1 cellular context compared by ENCODE assay signal in the genomic region with DNA sequence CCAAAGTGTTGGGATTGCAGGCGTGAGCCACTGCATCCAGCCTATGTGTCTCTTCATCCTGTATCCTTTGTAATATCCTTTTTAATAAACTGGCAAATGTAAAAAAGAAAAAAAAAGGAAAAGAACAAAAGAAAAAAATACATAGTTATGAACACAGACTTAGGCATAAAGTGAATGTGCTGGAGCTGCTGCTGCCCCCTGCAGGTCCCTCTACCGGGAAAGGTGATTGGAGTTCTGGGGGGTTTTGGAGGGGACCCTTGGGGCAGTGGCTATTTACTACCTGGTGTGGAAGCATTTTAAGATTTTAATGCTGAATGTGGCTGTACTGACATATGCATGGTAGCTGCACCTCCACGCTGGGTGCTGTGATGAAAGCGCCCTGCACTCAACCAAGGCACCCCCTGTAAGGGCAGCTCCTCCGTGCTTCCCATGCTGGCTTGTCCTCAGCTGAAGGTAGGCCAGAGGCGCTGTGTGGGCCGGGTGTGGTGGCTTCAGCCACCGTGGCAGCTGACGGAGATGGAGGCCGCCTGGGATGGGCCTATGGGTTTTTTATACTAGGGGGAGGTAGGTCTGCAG.
TF ChIP-seq lines count a peak whose summit lies in the region.

No MANE protein-coding gene starts in this region.

TF ChIP-seq in HCT116, 20 proteins besides CTCF, POLR2A, EP300 and RAD21 (continued from another document):
- TF ChIP-seq, protein P1, sequence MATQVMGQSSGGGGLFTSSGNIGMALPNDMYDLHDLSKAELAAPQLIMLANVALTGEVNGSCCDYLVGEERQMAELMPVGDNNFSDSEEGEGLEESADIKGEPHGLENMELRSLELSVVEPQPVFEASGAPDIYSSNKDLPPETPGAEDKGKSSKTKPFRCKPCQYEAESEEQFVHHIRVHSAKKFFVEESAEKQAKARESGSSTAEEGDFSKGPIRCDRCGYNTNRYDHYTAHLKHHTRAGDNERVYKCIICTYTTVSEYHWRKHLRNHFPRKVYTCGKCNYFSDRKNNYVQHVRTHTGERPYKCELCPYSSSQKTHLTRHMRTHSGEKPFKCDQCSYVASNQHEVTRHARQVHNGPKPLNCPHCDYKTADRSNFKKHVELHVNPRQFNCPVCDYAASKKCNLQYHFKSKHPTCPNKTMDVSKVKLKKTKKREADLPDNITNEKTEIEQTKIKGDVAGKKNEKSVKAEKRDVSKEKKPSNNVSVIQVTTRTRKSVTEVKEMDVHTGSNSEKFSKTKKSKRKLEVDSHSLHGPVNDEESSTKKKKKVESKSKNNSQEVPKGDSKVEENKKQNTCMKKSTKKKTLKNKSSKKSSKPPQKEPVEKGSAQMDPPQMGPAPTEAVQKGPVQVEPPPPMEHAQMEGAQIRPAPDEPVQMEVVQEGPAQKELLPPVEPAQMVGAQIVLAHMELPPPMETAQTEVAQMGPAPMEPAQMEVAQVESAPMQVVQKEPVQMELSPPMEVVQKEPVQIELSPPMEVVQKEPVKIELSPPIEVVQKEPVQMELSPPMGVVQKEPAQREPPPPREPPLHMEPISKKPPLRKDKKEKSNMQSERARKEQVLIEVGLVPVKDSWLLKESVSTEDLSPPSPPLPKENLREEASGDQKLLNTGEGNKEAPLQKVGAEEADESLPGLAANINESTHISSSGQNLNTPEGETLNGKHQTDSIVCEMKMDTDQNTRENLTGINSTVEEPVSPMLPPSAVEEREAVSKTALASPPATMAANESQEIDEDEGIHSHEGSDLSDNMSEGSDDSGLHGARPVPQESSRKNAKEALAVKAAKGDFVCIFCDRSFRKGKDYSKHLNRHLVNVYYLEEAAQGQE (IDR thresholded peaks at IDR 0.05; ENCODE audit: low read depth), result no peak
- TF ChIP-seq ZNF274 (IDR thresholded peaks at IDR 0.05; ENCODE audit: low read depth, low read length) (no peak), EZH2 (IDR thresholded peaks at IDR 0.05) (no peak)
